12 cellular contexts compared by ENCODE assay signal in genomic region chr17:42547698-42548069, GRCh38. TPM values are rescaled to one million over a fixed set of nuclear protein-coding genes. Genes with fewer than 3 reads are reported as not detected.
DNase-seq lines count a peak whose midpoint lies in the region; ATAC-seq and TF ChIP-seq lines count a peak whose summit lies in the region.
"Had no signal": no experiment of that assay in that cellular context is flagged by ENCODE, and none has a peak within 500 bp of the region (broad histone marks: within the 10 kb centered on the region; RNA-seq: fewer than 3 reads in every experiment).

No MANE protein-coding gene starts in this region.

- in situ Hi-C loops in gastrocnemius medialis (cut with MboI; ENCODE audit: low sequenced_read_pairs in 4 of 4): no loop called here

- H3K4me3 ChIP-seq in DOHH2 (ENCODE audit: low read length): peak overlapping the region; percentile 71
- H3K4me3 ChIP-seq in OCI-LY1 (ENCODE audit: low read depth, low read length, poor library complexity, severe bottlenecking): peak overlapping the region; percentile 64
- H3K4me3 ChIP-seq in epithelial cell of proximal tubule (ENCODE audit: low read depth, low read length): peak overlapping the region; percentile 61
- no peak overlapping the region for H3K4me3 ChIP-seq in mucosa of stomach (ENCODE audit: low read length)
- H3K4me3 ChIP-seq in gastrocnemius medialis: no peak overlapping the region

- H4K20me1 ChIP-seq in DOHH2 (ENCODE audit: control insufficient read depth, insufficient read depth, low read depth, low read length) (no peaks in the 10 kb centered on the region), OCI-LY1 (ENCODE audit: insufficient read depth, low read length) (no peaks in the 10 kb centered on the region)

- H3K4me2 ChIP-seq in DOHH2 (ENCODE audit: low read length) (peak overlapping the region; percentile 79), OCI-LY1 (ENCODE audit: low read length) (peak overlapping the region; percentile 74)

- no peak for ATAC-seq in gastrocnemius medialis
- no peak for ATAC-seq in GM21717 (IDR thresholded peaks at IDR 0.05; ENCODE audit: unreplicated experiment)

- no peaks in the 10 kb centered on the region for H3F3A ChIP-seq in DOHH2 (ENCODE audit: control insufficient read depth, insufficient read depth)
- H3F3A ChIP-seq in OCI-LY1 (ENCODE audit: insufficient read depth, low read length): no peaks in the 10 kb centered on the region

- H3K4me1 ChIP-seq in DOHH2 (ENCODE audit: control insufficient read depth, low read length) (peaks cover 10% of the 10 kb centered on the region), OCI-LY1 (ENCODE audit: insufficient read depth, low read length, severe bottlenecking) (peaks cover 14% of the 10 kb centered on the region), mucosa of stomach (ENCODE audit: control insufficient read depth, insufficient read depth, low read length) (peaks cover 16% of the 10 kb centered on the region), gastrocnemius medialis (peaks cover 0 to 19% of the 10 kb centered on the region in 2 donors)

- no peak overlapping the region for H3K27ac ChIP-seq in DOHH2 (ENCODE audit: low read depth, low read length)
- no peak overlapping the region for H3K27ac ChIP-seq in OCI-LY1 (ENCODE audit: low read depth, low read length, poor library complexity, severe bottlenecking)
- no peak overlapping the region for H3K27ac ChIP-seq in gastrocnemius medialis

- no peaks in the 10 kb centered on the region for H3K9me3 ChIP-seq in DOHH2 (ENCODE audit: control insufficient read depth, insufficient read depth, low read length)
- H3K9me3 ChIP-seq in OCI-LY1 (ENCODE audit: low read length): no peaks in the 10 kb centered on the region
- H3K9me3 ChIP-seq in mucosa of stomach (ENCODE audit: control insufficient read depth, low read length): no peaks in the 10 kb centered on the region
- no peaks in the 10 kb centered on the region for H3K9me3 ChIP-seq in gastrocnemius medialis

- peak overlapping the region; percentile 36; the same call in 1 of the 2 replicates for H3K9ac ChIP-seq in OCI-LY1 (ENCODE audit: low read length)
- peak overlapping the region; percentile 8 for H3K9ac ChIP-seq in mucosa of stomach (ENCODE audit: low read length)

- intact Hi-C loops in gastrocnemius medialis (cut with DNase I; ENCODE audit: low total_unique reads): no loop called here

- TF ChIP-seq CTCF in DOHH2 (IDR thresholded peaks at IDR 0.05; ENCODE audit: low read depth, low read length, poor library complexity, severe bottlenecking): no peak
- no peak for TF ChIP-seq CTCF in OCI-LY1 (IDR thresholded peaks at IDR 0.05; ENCODE audit: low read length)
- TF ChIP-seq CTCF in epithelial cell of proximal tubule (conservative IDR thresholded peaks at IDR 0.05; ENCODE audit: low read depth, low read length): no peak
- TF ChIP-seq CTCF in gastrocnemius medialis (IDR thresholded peaks at IDR 0.05 in 4 of 5, conservative IDR thresholded peaks at IDR 0.05 in 1 of 5): no peak

- H3K9me2 ChIP-seq in DOHH2 (replicated peaks; ENCODE audit: control insufficient read depth, low read length): no peaks in the 10 kb centered on the region
- no peaks in the 10 kb centered on the region for H3K9me2 ChIP-seq in OCI-LY1 (ENCODE audit: low read depth, low read length)

- H2AFZ ChIP-seq in OCI-LY1 (ENCODE audit: low read length): no peak overlapping the region

- TF ChIP-seq POLR2A in gastrocnemius medialis (IDR thresholded peaks at IDR 0.05): no peak

- H3K36me3 ChIP-seq in DOHH2 (ENCODE audit: control insufficient read depth, low read length) (no peaks in the 10 kb centered on the region), OCI-LY1 (ENCODE audit: insufficient read depth, low read length) (peaks cover 16% of the 10 kb centered on the region), mucosa of stomach (ENCODE audit: control insufficient read depth, insufficient read depth, low read length) (no peaks in the 10 kb centered on the region), gastrocnemius medialis (peaks cover 0 to 7% of the 10 kb centered on the region in 2 donors)

- H3K79me2 ChIP-seq in DOHH2 (ENCODE audit: control insufficient read depth, low read length) (no peaks in the 10 kb centered on the region), OCI-LY1 (ENCODE audit: insufficient read depth, low read length) (no peaks in the 10 kb centered on the region)

- no peak for DNase-seq in epithelial cell of proximal tubule (ENCODE audit: low read depth)
- no peak for DNase-seq in gastrocnemius medialis
- no peak for DNase-seq in pons (ENCODE audit: low spot score)
- no peak for DNase-seq in activated T-cell treated with anti-CD3 and anti-CD28 coated beads, Interleukin-2, amount 50 U/mL, for 48 hours
- DNase-seq: cerebellar nuclear complex, hippocampal formation, NCI-H1694 treated with DMSO at 0.1 percent for 48 hours, SHP77 treated with DMSO at 0.1 percent for 48 hours had no signal

- H3K27me3 ChIP-seq in DOHH2 (ENCODE audit: control insufficient read depth, low read length) (no peaks in the 10 kb centered on the region), OCI-LY1 (ENCODE audit: insufficient read depth, low read length) (no peaks in the 10 kb centered on the region), mucosa of stomach (ENCODE audit: control insufficient read depth, insufficient read depth, low read length) (no peaks in the 10 kb centered on the region), gastrocnemius medialis (no peaks in the 10 kb centered on the region)

RNA-seq across cellular contexts. Expression of gene HSD17B1, which starts 5.0 kb away (rescaled TPM):
- total RNA-seq in epithelial cell of proximal tubule: 0.75 and 0.94 TPM in 2 replicates
- under 1 TPM in 3 of 4 donors, not detected in 1; 0.33 to 0.66 (median 0.47) TPM for total RNA-seq in gastrocnemius medialis

RNA-seq across cellular contexts. Expression of gene NAGLU, which starts 11.6 kb away (rescaled TPM):
- total RNA-seq in epithelial cell of proximal tubule: 25.2 and 28.8 TPM in 2 replicates
- 10 to 100 TPM; 16.4 to 30.1 (median 24.1) TPM for total RNA-seq in gastrocnemius medialis

RNA-seq across cellular contexts. Expression of gene COASY, which starts 14.3 kb away (rescaled TPM):
- 49.4 and 58.2 TPM in 2 replicates for total RNA-seq in epithelial cell of proximal tubule
- 10 to 100 TPM; 22.4 to 39.9 (median 27.5) TPM for total RNA-seq in gastrocnemius medialis

RNA-seq across cellular contexts. Expression of gene MLX, which starts 19.2 kb away (rescaled TPM):
- total RNA-seq in epithelial cell of proximal tubule (15.7 and 47.6 TPM in 2 replicates), gastrocnemius medialis (10 to 100 TPM; 49.7 to 81.9 (median 53.8) TPM)

RNA-seq across cellular contexts. Expression of gene PSMC3IP, which starts 29.8 kb away (rescaled TPM):
- 23.8 and 25.9 TPM in 2 replicates for total RNA-seq in epithelial cell of proximal tubule
- total RNA-seq in gastrocnemius medialis: 1 to 10 TPM in 2 of 4 donors, under 1 TPM in 2; 0.46 to 2.7 (median 1.4) TPM

Comparison
In these comparisons a context has a peak if more than half of its experiments do, and no peak if none do; other contexts are left out.
1. H3K4me3 ChIP-seq: peak in DOHH2 (single experiment), OCI-LY1 (single experiment) and epithelial cell of proximal tubule (single experiment); none in mucosa of stomach (single experiment) and gastrocnemius medialis (0 of 4).